Comparison of ENCODE assay signal across 18 cellular contexts in genomic region chr12:51473947-51474346, GRCh38. TPM values are rescaled to one million over a fixed set of nuclear protein-coding genes. Genes with fewer than 3 reads are reported as not detected.
DNase-seq lines count a peak whose midpoint lies in the region; ATAC-seq and TF ChIP-seq lines count a peak whose summit lies in the region.
"Had no signal": no experiment of that assay in that cellular context is flagged by ENCODE, and none has a peak within 500 bp of the region (broad histone marks: within the 10 kb centered on the region; RNA-seq: fewer than 3 reads in every experiment).

No MANE protein-coding gene starts in this region.

- H3K4me3 Mint-ChIP-seq in activated CD8-positive, alpha-beta memory T cell treated with anti-CD3 and anti-CD28 coated beads, Interleukin-2, amount 10 ng/mL, durations not matched to agents 7 days and 5 days, result no peak overlapping the region
- H3K4me3 Mint-ChIP-seq: B cell; CD4-positive, CD25-positive, alpha-beta regulatory T cell; CD8-positive, alpha-beta T cell; HFFc6 had no signal

- no peaks in the 10 kb centered on the region for H3K27me3 Mint-ChIP-seq in activated CD8-positive, alpha-beta memory T cell treated with anti-CD3 and anti-CD28 coated beads, Interleukin-2, amount 10 ng/mL, durations not matched to agents 7 days and 5 days
- H3K27me3 Mint-ChIP-seq: B cell; CD4-positive, CD25-positive, alpha-beta regulatory T cell had no signal

- H3K4me3 ChIP-seq in GM12865 (ENCODE audit: low read depth, low read length) (no peak overlapping the region), OCI-LY3 (ENCODE audit: low read length) (no peak overlapping the region)
- H3K4me3 ChIP-seq: BLaER1, HAP-1 had no signal

- CTCF ChIA-PET in activated CD8-positive, alpha-beta memory T cell treated with anti-CD3 and anti-CD28 coated beads, Interleukin-2, amount 10 ng/mL, durations not matched to agents 7 days and 5 days (lab: Charles Lee), result interaction anchor here (1.6 kb wide), 1 partner anchor 53 kb away, joined by 4 read pairs; no protein-coding TSS in a partner anchor

- TF ChIP-seq CTCF in GM12865 (IDR thresholded peaks at IDR 0.05; ENCODE audit: insufficient read depth, low read depth, low read length, missing control alignments) (no peak), OCI-LY3 (IDR thresholded peaks at IDR 0.05; ENCODE audit: low read depth, low read length) (no peak)

- ATAC-seq in activated CD8-positive, alpha-beta memory T cell treated with anti-CD3 and anti-CD28 coated beads, Interleukin-2, amount 10 ng/mL, durations not matched to agents 7 days and 5 days, result peak; percentile 80
- no peak for ATAC-seq in GM21390 (IDR thresholded peaks at IDR 0.05; ENCODE audit: unreplicated experiment)
- ATAC-seq: CD8-positive, alpha-beta T cell had no signal

- H3K4me2 ChIP-seq in OCI-LY3 (ENCODE audit: low read length), result peak overlapping the region; percentile 8; the same call in 1 of the 2 replicates
- H3K4me2 ChIP-seq: BLaER1 had no signal

- DNase-seq in activated CD8-positive, alpha-beta memory T cell treated with anti-CD3 and anti-CD28 coated beads, Interleukin-2, amount 10 ng/mL, durations not matched to agents 7 days and 5 days, result no peak
- DNase-seq in activated CD8-positive, alpha-beta memory T cell treated with anti-CD3 and anti-CD28 coated beads, Interleukin-2, amount 50 U/mL, for 48 hours, result no peak
- peak; percentile 37 for DNase-seq in GM12865 (ENCODE audit: low read depth)
- no peak for DNase-seq in NCI-H1417 (lab: John Stamatoyannopoulos, UW)
- DNase-seq: Caco-2; CD4-positive, CD25-positive, alpha-beta regulatory T cell; CD8-positive, alpha-beta T cell; DMS153; DND-41; GOT3; HFFc6 had no signal

- H3K4me1 ChIP-seq in OCI-LY3 (ENCODE audit: low read length), result peaks cover 19% of the 10 kb centered on the region
- H3K4me1 ChIP-seq: BLaER1 had no signal

- no peak overlapping the region for H2AFZ ChIP-seq in OCI-LY3 (ENCODE audit: low read depth, low read length)

- H3K27ac ChIP-seq in OCI-LY3 (ENCODE audit: low read length), result no peak overlapping the region
- H3K27ac ChIP-seq: 22Rv1, BLaER1, C4-2B had no signal

- H4K20me1 ChIP-seq in OCI-LY3 (ENCODE audit: insufficient read depth, low read length), result no peaks in the 10 kb centered on the region
- H4K20me1 ChIP-seq: BLaER1 had no signal

- H3K27ac Mint-ChIP-seq in activated CD8-positive, alpha-beta memory T cell treated with anti-CD3 and anti-CD28 coated beads, Interleukin-2, amount 10 ng/mL, durations not matched to agents 7 days and 5 days, result peak overlapping the region; percentile 31
- H3K27ac Mint-ChIP-seq: B cell; CD4-positive, CD25-positive, alpha-beta regulatory T cell; CD8-positive, alpha-beta T cell; HFFc6 had no signal

- peaks cover 6% of the 10 kb centered on the region for H3K36me3 Mint-ChIP-seq in activated CD8-positive, alpha-beta memory T cell treated with anti-CD3 and anti-CD28 coated beads, Interleukin-2, amount 10 ng/mL, durations not matched to agents 7 days and 5 days

- no peaks in the 10 kb centered on the region for H3K79me2 ChIP-seq in OCI-LY3 (ENCODE audit: low read length)

- no peaks in the 10 kb centered on the region for H3K9me3 ChIP-seq in OCI-LY3 (ENCODE audit: insufficient read depth, low read length)
- H3K9me3 ChIP-seq: BLaER1, Caco-2, HAP-1 had no signal

- H3K9me3 Mint-ChIP-seq in activated CD8-positive, alpha-beta memory T cell treated with anti-CD3 and anti-CD28 coated beads, Interleukin-2, amount 10 ng/mL, durations not matched to agents 7 days and 5 days (ENCODE audit: low read depth), result no peaks in the 10 kb centered on the region
- H3K9me3 Mint-ChIP-seq: CD8-positive, alpha-beta T cell; HFFc6 had no signal

- H3K4me1 Mint-ChIP-seq in activated CD8-positive, alpha-beta memory T cell treated with anti-CD3 and anti-CD28 coated beads, Interleukin-2, amount 10 ng/mL, durations not matched to agents 7 days and 5 days, result peaks cover 19% of the 10 kb centered on the region
- H3K4me1 Mint-ChIP-seq: CD4-positive, CD25-positive, alpha-beta regulatory T cell had no signal

- no peak overlapping the region for H3K9ac ChIP-seq in OCI-LY3 (ENCODE audit: low read length)
- H3K9ac ChIP-seq: BLaER1 had no signal

- no peaks in the 10 kb centered on the region for H3K36me3 ChIP-seq in OCI-LY3 (replicated peaks; ENCODE audit: low read depth, low read length)
- H3K36me3 ChIP-seq: HAP-1 had no signal

- no peaks in the 10 kb centered on the region for H3K27me3 ChIP-seq in OCI-LY3 (ENCODE audit: low read depth, low read length)
- H3K27me3 ChIP-seq: BLaER1 had no signal

RNA-seq across cellular contexts. Expression of gene SLC4A8, which starts 49.3 kb away (rescaled TPM):
- total RNA-seq in activated CD8-positive, alpha-beta memory T cell treated with anti-CD3 and anti-CD28 coated beads, Interleukin-2, amount 10 ng/mL, durations not matched to agents 7 days and 5 days, result 1 to 10 TPM; 9.1 to 9.2 TPM
